In the genomic region with DNA sequence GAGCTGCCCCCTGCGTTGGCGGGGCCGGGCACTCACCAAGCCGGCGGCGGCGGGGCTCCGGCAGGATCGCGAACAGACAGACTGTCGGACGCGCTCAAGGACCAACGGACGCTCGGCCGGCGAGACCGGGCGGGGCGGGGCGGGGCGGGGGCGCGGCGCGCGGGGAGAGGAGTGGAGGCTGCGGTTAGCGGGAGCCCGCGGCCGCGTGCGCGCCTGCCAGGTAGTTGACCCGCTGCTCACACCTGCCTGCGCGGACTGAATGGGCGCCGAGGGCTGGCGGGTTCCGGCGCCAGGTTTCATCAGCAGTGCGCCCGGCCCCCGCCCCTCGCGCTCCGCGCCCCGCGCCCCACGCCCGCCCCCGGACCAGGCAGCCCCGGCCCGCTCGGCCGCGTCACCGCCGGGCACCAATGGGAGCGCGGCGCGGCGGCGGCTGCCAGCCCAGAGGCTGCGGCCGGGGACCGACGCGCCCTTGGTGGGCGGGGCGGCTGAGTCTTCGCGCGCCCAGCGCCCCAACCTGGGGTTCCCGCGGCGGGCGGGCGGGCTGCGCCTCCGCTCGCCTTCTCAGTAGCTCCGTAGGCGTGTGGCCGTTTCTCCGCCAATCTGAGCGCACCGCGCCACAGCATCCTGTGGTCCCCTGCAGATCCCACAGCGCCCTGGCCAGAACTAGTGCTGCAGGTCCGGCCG, we compare ENCODE assay signal across 8 cellular contexts. TPM values are rescaled to one million over a fixed set of nuclear protein-coding genes. Genes with fewer than 3 reads are reported as not detected.
A peak's percentile ranks its signal among the peaks of the same experiment; 100 is the strongest.
DNase-seq lines count a peak whose midpoint lies in the region; ATAC-seq, FAIRE-seq and TF ChIP-seq lines count a peak whose summit lies in the region.

Gene SLC7A1, minus strand, starts transcription at position 309 of the 684 bp plus-strand sequence. CDS start 59,500 bp downstream, outside the sequence.

- peak; percentile 98 for DNase-seq in GM13977 (ENCODE audit: low spot score)
- peak; percentile 89 to 92 (median 89) for DNase-seq in NCI-H1417 (lab: John Stamatoyannopoulos, UW)
- DNase-seq in T-helper 17 cell, result peak; percentile 80 to 87 (median 83)
- DNase-seq in amniotic stem cell (lab: John Stamatoyannopoulos, UW), result peak; percentile 79
- no peak for DNase-seq in right atrium auricular region (ENCODE audit: low spot score)
- peak; percentile 76 to 80 for DNase-seq in psoas muscle
- DNase-seq in urothelium cell line (ENCODE audit: low spot score), result peak; percentile 90

- in situ Hi-C loops in GM13977 (cut with MboI; ENCODE audit: low pct_unique_long_range_greater_than_20kb, low sequenced_read_pairs, unreplicated experiment), result no loop called here

- no peak for TF ChIP-seq CTCF in GM13977 (IDR thresholded peaks at IDR 0.05; ENCODE audit: extremely low read depth, insufficient read depth, missing control alignments)
- no peak for TF ChIP-seq CTCF in right atrium auricular region (IDR thresholded peaks at IDR 0.05)
- no peak for TF ChIP-seq CTCF in psoas muscle (IDR thresholded peaks at IDR 0.05)

- H3K9me3 ChIP-seq in T-helper 17 cell (ENCODE audit: control insufficient read depth, low read length, poor library complexity, severe bottlenecking) (no peaks in the 10 kb centered on the region), right atrium auricular region (no peaks in the 10 kb centered on the region), psoas muscle (no peaks in the 10 kb centered on the region)

- no peaks in the 10 kb centered on the region for H3K27me3 ChIP-seq in right atrium auricular region
- H3K27me3 ChIP-seq in psoas muscle (ENCODE audit: insufficient read depth in 3 of 3, low read length in 2 of 3), result peaks cover 0 to 35% (median 7%) of the 10 kb centered on the region in 3 donors

- no peaks in the 10 kb centered on the region for H3K36me3 ChIP-seq in right atrium auricular region
- H3K36me3 ChIP-seq in psoas muscle (ENCODE audit: insufficient read depth in 1 of 2, low read depth in 1 of 2), result no peaks in the 10 kb centered on the region

- peaks cover 34% of the 10 kb centered on the region for H3K4me1 Mint-ChIP-seq in T-helper 17 cell

- H3K4me3 Mint-ChIP-seq in T-helper 17 cell, result peak within 1 kb of the TSS; percentile 92

- H3K4me3 ChIP-seq in right atrium auricular region (peak within 1 kb of the TSS; percentile 76 to 81), psoas muscle (peak within 1 kb of the TSS; percentile 79)

- FAIRE-seq in urothelium cell line (lab: Jason Lieb, UNC), result no peak

- intact Hi-C loops in psoas muscle (cut with DNase I), result loop anchor here in 1 of 2 donors (10.0 kb wide), 1 partner anchor 519 kb away; no protein-coding TSS in a partner anchor

- peak within 1 kb of the TSS; percentile 90 for H3K27ac Mint-ChIP-seq in T-helper 17 cell

- 0 to 2% (median 0%) methylated on average over 16 to 98 of the region's 98 CpGs for WGBS in psoas muscle, 3 donors

- ATAC-seq in HG02763 (IDR thresholded peaks at IDR 0.05; ENCODE audit: unreplicated experiment) (peak; percentile 87), T-helper 17 cell (peak; percentile 92), psoas muscle (peak; percentile 80 to 89 (median 86))

- H3K27ac ChIP-seq in right atrium auricular region (peak within 1 kb of the TSS; percentile 86 to 89), psoas muscle (peak within 1 kb of the TSS; percentile 72)

- H3K4me1 ChIP-seq in right atrium auricular region (peaks cover 0 to 7% of the 10 kb centered on the region in 2 donors), psoas muscle (peaks cover 7% of the 10 kb centered on the region)

- H3K27me3 Mint-ChIP-seq in T-helper 17 cell, result peaks cover 15% of the 10 kb centered on the region

- peaks cover 1% of the 10 kb centered on the region for H3K36me3 Mint-ChIP-seq in T-helper 17 cell (ENCODE audit: low read depth)

RNA-seq across cellular contexts. Expression of gene SLC7A1, which starts in this region (rescaled TPM):
- total RNA-seq in T-helper 17 cell, result 10 to 100 TPM; 15.5 to 28.3 TPM
- 10 to 100 TPM in 1 of 2 donors, 1 to 10 TPM in 1; 8.6 to 19.5 TPM for total RNA-seq in right atrium auricular region
- 10 to 100 TPM in 1 of 4 donors, 1 to 10 TPM in 3; 2.5 to 14.7 (median 3.8) TPM for total RNA-seq in psoas muscle
- polyA plus RNA-seq in psoas muscle, result 1 to 10 TPM in 2 of 3 donors, under 1 TPM in 1; 0.79 to 6.3 (median 1.0) TPM
